8 cellular contexts compared by ENCODE assay signal in genomic region chr10:76036410-76036940, GRCh38.
DNase-seq lines count a peak whose midpoint lies in the region; ATAC-seq and TF ChIP-seq lines count a peak whose summit lies in the region.

No MANE protein-coding gene starts in this region.

- POLR2A ChIA-PET in HEK293T (lab: Yijun Ruan, JAX) = interaction anchor here (1.5 kb wide), 1 partner anchor 634 kb away, joined by 3 read pairs; the partner anchor contains the start of gene ZNF503
- POLR2A ChIA-PET in activated CD4-positive, alpha-beta memory T cell treated with anti-CD3 and anti-CD28 coated beads, Interleukin-2, amount 10 ng/mL, durations not matched to agents 7 days and 5 days (lab: Charles Lee) = no interaction called here

- H3K36me3 ChIP-seq in mucosa of descending colon (ENCODE audit: low read depth) = no peaks in the 10 kb centered on the region

- no peak overlapping the region for H3K4me3 Mint-ChIP-seq in activated CD4-positive, alpha-beta memory T cell treated with anti-CD3 and anti-CD28 coated beads, Interleukin-2, amount 10 ng/mL, durations not matched to agents 7 days and 5 days

- peak overlapping the region; percentile 34 for H3K27ac ChIP-seq in epithelial cell of prostate

- no peaks in the 10 kb centered on the region for H3K4me1 Mint-ChIP-seq in activated CD4-positive, alpha-beta memory T cell treated with anti-CD3 and anti-CD28 coated beads, Interleukin-2, amount 10 ng/mL, durations not matched to agents 7 days and 5 days

- peak; percentile 54 for DNase-seq in NCI-H345 (lab: John Stamatoyannopoulos, UW)
- DNase-seq in NCI-H345 treated with DMSO at 0.1 percent for 48 hours (lab: John Stamatoyannopoulos, UW; ENCODE audit: unreplicated experiment) = no peak
- DNase-seq in HEK293T (ENCODE audit: extremely low spot score) = peak; percentile 77
- peak; percentile 5 for DNase-seq in NCI-H1436 treated with DMSO at 0.1 percent for 48 hours (lab: John Stamatoyannopoulos, UW)
- peak; percentile 40 for DNase-seq in activated CD4-positive, alpha-beta memory T cell treated with anti-CD3 and anti-CD28 coated beads, Interleukin-2, amount 10 ng/mL, durations not matched to agents 7 days and 5 days
- DNase-seq in epithelial cell of prostate (ENCODE audit: low read depth, low spot score) = no peak
- DNase-seq in mucosa of descending colon = peak; percentile 63 to 83 (median 82)
- DNase-seq in stromal cell of bone marrow (ENCODE audit: low read depth) = peak; percentile 44

- peaks cover 10% of the 10 kb centered on the region for H3K4me1 ChIP-seq in mucosa of descending colon (ENCODE audit: low read depth)

- CTCF ChIA-PET in HEK293T (lab: Yijun Ruan, JAX) = interaction anchor here (0.8 to 2.7 kb wide), 17 partner anchors 11 to 442 kb away, joined by 3 to 13 read pairs (median 4); no protein-coding TSS in a partner anchor
- CTCF ChIA-PET in activated CD4-positive, alpha-beta memory T cell treated with anti-CD3 and anti-CD28 coated beads, Interleukin-2, amount 10 ng/mL, durations not matched to agents 7 days and 5 days (lab: Charles Lee) = interaction anchor here (1.1 to 1.6 kb wide), 4 partner anchors 16 to 637 kb away, joined by 3 to 4 read pairs (median 4); no protein-coding TSS in a partner anchor

- no peak overlapping the region for H3K27ac Mint-ChIP-seq in activated CD4-positive, alpha-beta memory T cell treated with anti-CD3 and anti-CD28 coated beads, Interleukin-2, amount 10 ng/mL, durations not matched to agents 7 days and 5 days

- TF ChIP-seq CTCF in mucosa of descending colon (IDR thresholded peaks at IDR 0.05) = peak; percentile 82

- no peaks in the 10 kb centered on the region for H3K36me3 Mint-ChIP-seq in activated CD4-positive, alpha-beta memory T cell treated with anti-CD3 and anti-CD28 coated beads, Interleukin-2, amount 10 ng/mL, durations not matched to agents 7 days and 5 days (ENCODE audit: low read depth)

- no peak overlapping the region for H3K4me3 ChIP-seq in mucosa of descending colon

- peaks cover 2% of the 10 kb centered on the region for H3K9me3 Mint-ChIP-seq in activated CD4-positive, alpha-beta memory T cell treated with anti-CD3 and anti-CD28 coated beads, Interleukin-2, amount 10 ng/mL, durations not matched to agents 7 days and 5 days

- peaks cover 7% of the 10 kb centered on the region for H3K9me3 ChIP-seq in mucosa of descending colon

- H3K27me3 Mint-ChIP-seq in activated CD4-positive, alpha-beta memory T cell treated with anti-CD3 and anti-CD28 coated beads, Interleukin-2, amount 10 ng/mL, durations not matched to agents 7 days and 5 days = no peaks in the 10 kb centered on the region

- intact Hi-C loops in mucosa of descending colon (cut with DNase I, micrococcal nuclease) = loop anchor here (5.0 to 10.0 kb wide), 2 partner anchors 634 to 642 kb away; partner anchors contain the start of gene ZNF503 (in 1 of the 2)

- peak; percentile 87 for ATAC-seq in mucosa of descending colon

TF ChIP-seq in HEK293T, 16 proteins besides CTCF, POLR2A, EP300 and RAD21:
- no peak for TF ChIP-seq SP1 (IDR thresholded peaks at IDR 0.05)
- TF ChIP-seq FOXM1 (IDR thresholded peaks at IDR 0.05; ENCODE audit: borderline replicate concordance) = no peak
- TF ChIP-seq, protein P1, sequence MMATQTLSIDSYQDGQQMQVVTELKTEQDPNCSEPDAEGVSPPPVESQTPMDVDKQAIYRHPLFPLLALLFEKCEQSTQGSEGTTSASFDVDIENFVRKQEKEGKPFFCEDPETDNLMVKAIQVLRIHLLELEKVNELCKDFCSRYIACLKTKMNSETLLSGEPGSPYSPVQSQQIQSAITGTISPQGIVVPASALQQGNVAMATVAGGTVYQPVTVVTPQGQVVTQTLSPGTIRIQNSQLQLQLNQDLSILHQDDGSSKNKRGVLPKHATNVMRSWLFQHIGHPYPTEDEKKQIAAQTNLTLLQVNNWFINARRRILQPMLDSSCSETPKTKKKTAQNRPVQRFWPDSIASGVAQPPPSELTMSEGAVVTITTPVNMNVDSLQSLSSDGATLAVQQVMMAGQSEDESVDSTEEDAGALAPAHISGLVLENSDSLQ (IDR thresholded peaks at IDR 0.05) = no peak
- no peak for TF ChIP-seq FOXA1 (IDR thresholded peaks at IDR 0.05)
- TF ChIP-seq BHLHE40 (IDR thresholded peaks at IDR 0.05; ENCODE audit: borderline replicate concordance) = no peak
- no peak for TF ChIP-seq LEF1 (IDR thresholded peaks at IDR 0.05; ENCODE audit: borderline replicate concordance)

Comparison
In these comparisons a context has a peak if more than half of its experiments do, and no peak if none do; other contexts are left out.
1. DNase-seq: peak in NCI-H345 (single experiment), HEK293T (single experiment), NCI-H1436 treated with DMSO at 0.1 percent for 48 hours (single experiment), activated CD4-positive, alpha-beta memory T cell treated with anti-CD3 and anti-CD28 coated beads, Interleukin-2, amount 10 ng/mL, durations not matched to agents 7 days and 5 days (single experiment), mucosa of descending colon (3 of 3) and stromal cell of bone marrow (single experiment); none in NCI-H345 treated with DMSO at 0.1 percent for 48 hours (single experiment) and epithelial cell of prostate (single experiment).